Comparison of ENCODE assay signal across 2 cellular contexts in the genomic region with DNA sequence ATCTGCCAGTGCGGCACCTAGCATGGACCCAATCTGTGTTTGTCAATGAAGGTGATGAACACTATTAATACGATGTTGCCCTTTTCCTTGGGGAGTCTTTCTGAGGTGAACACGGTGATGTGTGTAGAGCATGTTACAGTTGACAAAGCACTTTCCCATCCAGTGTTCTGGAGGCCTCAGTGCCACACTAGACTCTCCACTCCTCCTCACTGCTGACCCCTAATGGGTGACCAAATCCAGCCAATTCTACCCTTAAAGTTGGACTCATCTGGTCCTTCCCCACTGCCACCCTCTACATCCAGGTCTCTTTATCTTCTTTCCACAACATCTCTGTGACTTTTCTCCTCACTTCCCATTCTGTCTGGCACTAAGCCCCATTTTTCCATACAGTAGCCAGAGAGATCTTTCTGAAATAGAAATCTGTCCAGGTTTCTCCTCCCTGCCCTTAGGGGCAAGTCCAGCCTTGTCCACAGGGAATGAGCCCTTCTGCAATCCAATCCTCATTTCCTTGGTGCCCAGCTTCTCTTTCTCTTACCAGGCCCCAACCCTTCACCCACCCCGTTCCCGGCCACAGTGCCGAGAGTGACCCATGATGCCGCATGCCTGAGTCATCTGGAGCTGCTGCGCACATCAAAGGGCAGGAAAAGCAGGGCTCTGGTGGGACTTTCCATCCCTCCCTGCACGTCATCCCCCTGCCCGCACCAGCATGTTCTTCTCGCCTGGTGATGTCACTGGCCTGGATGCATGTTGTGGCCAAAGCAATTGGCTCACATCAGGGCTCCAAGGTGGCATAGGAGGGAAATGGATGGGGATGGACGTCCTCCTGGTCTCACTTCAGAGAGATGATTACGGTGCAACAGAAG.
TF ChIP-seq lines count a peak whose summit lies in the region.

No MANE protein-coding gene starts in this region.

TF ChIP-seq in IMR-90, 13 proteins besides CTCF, POLR2A, EP300 and RAD21 (continued from another document):
- TF ChIP-seq BHLHE40 (IDR thresholded peaks at IDR 0.05; ENCODE audit: low read depth, low read length) (0 out of 2 replicates have a peak, but pooled peaks have one; percentile 44), RFX5 (IDR thresholded peaks at IDR 0.05; ENCODE audit: low read depth, low read length) (no peak), MAZ (IDR thresholded peaks at IDR 0.05; ENCODE audit: borderline replicate concordance, low read depth, low read length) (peak; percentile 43; the same call in 1 of the 2 replicates), NFE2L2 (IDR thresholded peaks at IDR 0.05; ENCODE audit: low read depth, low read length) (no peak), CHD1 (IDR thresholded peaks at IDR 0.05; ENCODE audit: low read depth, low read length) (no peak)

TF ChIP-seq in HEK293T, 16 proteins besides CTCF, POLR2A, EP300 and RAD21 (continued from another document):
- no peak for TF ChIP-seq CTBP1 (IDR thresholded peaks at IDR 0.05; ENCODE audit: borderline replicate concordance)
- TF ChIP-seq LEF1 (IDR thresholded peaks at IDR 0.05; ENCODE audit: borderline replicate concordance): no peak
- no peak for TF ChIP-seq NFRKB (IDR thresholded peaks at IDR 0.05)
- TF ChIP-seq ZNF384 (IDR thresholded peaks at IDR 0.05): no peak
